Comparison of ENCODE assay signal across 27 cellular contexts in the genomic region with DNA sequence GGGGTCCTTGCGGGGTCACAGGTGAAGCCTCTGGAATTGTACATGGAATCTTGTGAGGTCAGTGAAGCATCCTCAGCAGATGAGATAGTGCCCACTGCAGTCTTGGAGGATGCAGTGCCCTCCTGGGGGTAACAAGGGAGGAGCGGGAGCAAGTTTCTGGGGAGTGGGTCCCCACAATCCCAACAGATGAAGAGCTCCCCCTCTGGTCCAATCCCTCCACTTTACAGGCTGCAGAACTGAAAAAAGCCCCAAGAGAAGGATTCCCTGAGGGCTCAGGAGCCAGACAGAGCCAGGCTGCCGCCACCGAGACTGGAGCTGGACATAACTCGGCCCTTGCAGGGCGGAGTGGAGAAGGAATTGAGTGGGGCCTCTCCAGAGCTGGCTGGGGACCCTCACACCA.
"Had no signal": no experiment of that assay in that cellular context is flagged by ENCODE, and none has a peak within 500 bp of the region (broad histone marks: within the 10 kb centered on the region; RNA-seq: fewer than 3 reads in every experiment).

No MANE protein-coding gene starts in this region.

- DNase-seq: effector CD8-positive, alpha-beta T cell; gastrocnemius medialis; heart right ventricle; hypothalamus; immature natural killer cell; kidney; left cardiac atrium; left ventricle myocardium superior; mesendoderm; naive B cell; retina; right lobe of liver; spleen; stimulated activated CD4-positive, alpha-beta T cell treated with anti-CD3 and anti-CD28 coated beads, Interleukin-15, amount 100 ng/mL, for 24 hours; stimulated activated CD4-positive, alpha-beta T cell treated with anti-CD3 and anti-CD28 coated beads, Interleukin-1b, Interleukin-23, amount 100 ng/mL, for 48 hours; stimulated activated CD4-positive, alpha-beta T cell treated with anti-CD3 and anti-CD28 coated beads, Interleukin-4, amount 100 ng/mL, for 24 hours; tibial artery; upper lobe of left lung; uterus had no signal

- H3K9ac ChIP-seq: parathyroid adenoma had no signal

- H3K4me3 Mint-ChIP-seq: immature natural killer cell; naive B cell; nephron; stimulated activated memory B cell treated with anti-CD40 and anti-IgM and Interleukin-4, amounts not matched to agents 10 μg/mL and 1 μg/mL and 100 μg/mL, for 72 hours; stimulated activated naive CD8-positive, alpha-beta T cell treated with anti-CD3 and anti-CD28 coated beads, Interleukin-15, Interleukin-2, amounts not matched to agents 100 ng/mL and 50 ng/mL, for 24 hours had no signal

- H3K9me3 Mint-ChIP-seq: immature natural killer cell; naive B cell; nephron; stimulated activated memory B cell treated with anti-CD40 and anti-IgM and Interleukin-4, amounts not matched to agents 10 μg/mL and 1 μg/mL and 100 μg/mL, for 72 hours; stimulated activated naive CD8-positive, alpha-beta T cell treated with anti-CD3 and anti-CD28 coated beads, Interleukin-15, Interleukin-2, amounts not matched to agents 100 ng/mL and 50 ng/mL, for 24 hours had no signal

- ATAC-seq: esophagus mucosa; gastrocnemius medialis; heart right ventricle; left cardiac atrium; left ventricle myocardium superior; right lobe of liver; stimulated activated memory B cell treated with anti-CD40 and anti-IgM and Interleukin-4, amounts not matched to agents 10 μg/mL and 1 μg/mL and 100 μg/mL, for 72 hours had no signal

- H3K79me2 ChIP-seq: parathyroid adenoma had no signal

- H3K9me3 ChIP-seq: gastrocnemius medialis, heart right ventricle, prostate gland, right lobe of liver, spleen, tibial artery, upper lobe of left lung, uterus had no signal

- H3K4me3 ChIP-seq: coronary artery, gastrocnemius medialis, heart right ventricle, lung, prostate gland, right lobe of liver, spleen, tibial artery, upper lobe of left lung, uterus had no signal

- H3K27me3 Mint-ChIP-seq: naive B cell; stimulated activated memory B cell treated with anti-CD40 and anti-IgM and Interleukin-4, amounts not matched to agents 10 μg/mL and 1 μg/mL and 100 μg/mL, for 72 hours; stimulated activated naive CD8-positive, alpha-beta T cell treated with anti-CD3 and anti-CD28 coated beads, Interleukin-15, Interleukin-2, amounts not matched to agents 100 ng/mL and 50 ng/mL, for 24 hours had no signal

- H2AFZ ChIP-seq: parathyroid adenoma had no signal

- H3K27me3 ChIP-seq: gastrocnemius medialis, heart right ventricle, right lobe of liver, spleen, tibial artery, upper lobe of left lung, uterus had no signal

- H3K4me1 ChIP-seq: parathyroid adenoma, prostate gland, uterus had no signal

- H3K27ac ChIP-seq: coronary artery, gastrocnemius medialis, heart right ventricle, parathyroid adenoma, prostate gland, right lobe of liver, spleen, tibial artery, upper lobe of left lung, uterus had no signal

- H3K36me3 ChIP-seq: prostate gland, right lobe of liver, uterus had no signal

- H3K27ac Mint-ChIP-seq: immature natural killer cell; stimulated activated memory B cell treated with anti-CD40 and anti-IgM and Interleukin-4, amounts not matched to agents 10 μg/mL and 1 μg/mL and 100 μg/mL, for 72 hours; stimulated activated naive CD8-positive, alpha-beta T cell treated with anti-CD3 and anti-CD28 coated beads, Interleukin-15, Interleukin-2, amounts not matched to agents 100 ng/mL and 50 ng/mL, for 24 hours had no signal
